Comparison of ENCODE assay signal across 10 cellular contexts in genomic region chr10:91103384-91104184, GRCh38.
DNase-seq lines count a peak whose midpoint lies in the region; ATAC-seq and TF ChIP-seq lines count a peak whose summit lies in the region.
"Had no signal": no experiment of that assay in that cellular context is flagged by ENCODE, and none has a peak within 500 bp of the region (broad histone marks: within the 10 kb centered on the region; RNA-seq: fewer than 3 reads in every experiment).

No MANE protein-coding gene starts in this region.

- no peak for TF ChIP-seq CTCF in Panc1 (IDR thresholded peaks at IDR 0.05)
- no peak for TF ChIP-seq CTCF in osteoblast (IDR thresholded peaks at IDR 0.05; ENCODE audit: extremely low read depth, low read depth, low read length)

- H3K79me2 ChIP-seq in osteoblast (ENCODE audit: insufficient read depth, low read length): no peaks in the 10 kb centered on the region

- intact Hi-C loops in Panc1 (cut with micrococcal nuclease; ENCODE audit: unreplicated experiment): no loop called here
- intact Hi-C loops in left colon (cut with DNase I, micrococcal nuclease): no loop called here

- no peaks in the 10 kb centered on the region for H4K20me1 ChIP-seq in osteoblast (ENCODE audit: insufficient read depth, low read length)

- peak overlapping the region; percentile 41 for H2AFZ ChIP-seq in osteoblast (ENCODE audit: low read length)

- ATAC-seq in GM19025 (IDR thresholded peaks at IDR 0.05; ENCODE audit: low read depth, unreplicated experiment): peak; percentile 48
- ATAC-seq in HG02840 (IDR thresholded peaks at IDR 0.05; ENCODE audit: low FRiP score, unreplicated experiment): peak; percentile 65
- 0 out of 2 replicates have a peak, but pooled peaks have one; percentile 45 for ATAC-seq in Panc1
- no peak for ATAC-seq in left colon
- no peak for ATAC-seq in HG03520 (IDR thresholded peaks at IDR 0.05; ENCODE audit: unreplicated experiment)

- CTCF ChIA-PET in Panc1 (lab: Charles Lee): no interaction called here

- no peak overlapping the region for H3K27ac ChIP-seq in Panc1 (ENCODE audit: low read length)
- no peak overlapping the region for H3K27ac ChIP-seq in osteoblast (ENCODE audit: low read depth, low read length)

- no peaks in the 10 kb centered on the region for H3K9me3 ChIP-seq in Panc1 (ENCODE audit: control insufficient read depth, insufficient read depth, low read depth, low read length)
- peaks cover 2% of the 10 kb centered on the region for H3K9me3 ChIP-seq in osteoblast (ENCODE audit: low read depth, low read length)

- in situ Hi-C loops in Panc1 (cut with HindIII; ENCODE audit: low pct_unique_long_range_greater_than_20kb, low sequenced_read_pairs): no loop called here

- H3K4me1 ChIP-seq in Panc1 (ENCODE audit: control insufficient read depth, insufficient read depth, low read length) (no peaks in the 10 kb centered on the region), osteoblast (ENCODE audit: insufficient read depth, low read length) (peaks cover 10% of the 10 kb centered on the region)

- BruUV-seq in Panc1 (replicated peaks; lab: Mats Ljungman, UMichigan): no TSS peak

- POLR2A ChIA-PET in Panc1 (lab: Charles Lee): no interaction called here

- H3K36me3 ChIP-seq in Panc1 (ENCODE audit: control insufficient read depth, insufficient read depth, low read length) (no peaks in the 10 kb centered on the region), osteoblast (ENCODE audit: insufficient read depth, low read length) (no peaks in the 10 kb centered on the region)

- H3K4me3 ChIP-seq in Panc1 (ENCODE audit: low read depth in 2 of 2, low read length in 2 of 2) (no peak overlapping the region), osteoblast (ENCODE audit: insufficient read depth, low read length) (peak overlapping the region; percentile 1)

- DNase-seq in Panc1 (ENCODE audit: low read depth, low spot score) (no peak), osteoblast (ENCODE audit: insufficient read length, low spot score, missing footprints) (peak; percentile 62), activated gamma-delta T cell treated with Interleukin-2 at 50 U/mL for 16 hours (no peak), T-helper 1 cell (no peak), left colon (no peak)
- DNase-seq: SIG-M5; stimulated activated CD4-positive, alpha-beta T cell treated with anti-CD3 and anti-CD28 coated beads, Interleukin-15, amount 100 ng/mL, for 24 hours had no signal

- H3K27me3 ChIP-seq in Panc1 (ENCODE audit: control insufficient read depth, insufficient read depth, low read length): no peaks in the 10 kb centered on the region
- H3K27me3 ChIP-seq in osteoblast (ENCODE audit: insufficient read depth, low read length): peaks cover 3% of the 10 kb centered on the region

- peak overlapping the region; percentile 60 for H3K4me2 ChIP-seq in osteoblast (ENCODE audit: insufficient read depth, low read length)

Comparison
In these comparisons a context has a peak if more than half of its experiments do, and no peak if none do; other contexts are left out.
1. ATAC-seq: peak in GM19025 (single experiment), HG02840 (single experiment) and Panc1 (single experiment); none in left colon (single experiment) and HG03520 (single experiment).